In genomic region chr1:156480015-156480368, GRCh38 we compare ENCODE assay signal across 8 cellular contexts. TPM values are rescaled to one million over a fixed set of nuclear protein-coding genes. Genes with fewer than 3 reads are reported as not detected.
DNase-seq lines count a peak whose midpoint lies in the region; ATAC-seq and TF ChIP-seq lines count a peak whose summit lies in the region.

No MANE protein-coding gene starts in this region.

- H3K9me2 ChIP-seq in OCI-LY7 (ENCODE audit: insufficient read depth, low read length), result no peaks in the 10 kb centered on the region

- H3K27ac Mint-ChIP-seq in stimulated activated memory B cell treated with anti-CD40 and anti-IgM and Interleukin-4, amounts not matched to agents 10 μg/mL and 1 μg/mL and 100 μg/mL, for 72 hours, result peak overlapping the region; percentile 83

- no TSS peak for BruUV-seq in OCI-LY7 (replicated peaks; lab: Mats Ljungman, UMichigan)

- H3K4me1 Mint-ChIP-seq in stimulated activated memory B cell treated with anti-CD40 and anti-IgM and Interleukin-4, amounts not matched to agents 10 μg/mL and 1 μg/mL and 100 μg/mL, for 72 hours, result peaks cover 49% of the 10 kb centered on the region

- H3K9me3 Mint-ChIP-seq in stimulated activated memory B cell treated with anti-CD40 and anti-IgM and Interleukin-4, amounts not matched to agents 10 μg/mL and 1 μg/mL and 100 μg/mL, for 72 hours, result no peaks in the 10 kb centered on the region

- H3K27ac ChIP-seq in OCI-LY7 (ENCODE audit: low read depth, low read length, poor library complexity, severe bottlenecking) (peak overlapping the region; percentile 61), esophagus squamous epithelium (peak overlapping the region in 3 of 4 donors; percentile 46 to 91 (median 87))

- WGBS in esophagus squamous epithelium, 2 donors, result 46 to 58% methylated on average over 3 to 4 of the region's 4 CpGs

- H3K79me2 ChIP-seq in OCI-LY7 (ENCODE audit: insufficient read depth, low read depth, low read length), result peaks cover 29% of the 10 kb centered on the region

- H3K4me2 ChIP-seq in OCI-LY7 (ENCODE audit: low read length), result peak overlapping the region; percentile 37; the same call in 1 of the 2 replicates

- POLR2A ChIA-PET in OCI-LY7 (lab: Charles Lee), result interaction anchor here (0.8 to 2.9 kb wide), 3 partner anchors 12 to 53 kb away, joined by 6 to 15 read pairs (median 13); no protein-coding TSS in a partner anchor

- CTCF ChIA-PET in OCI-LY7 (lab: Charles Lee; ENCODE audit: unreplicated experiment), result interaction anchor here (0.6 to 1.7 kb wide), 6 partner anchors 10 to 24 kb away, joined by 4 to 28 read pairs (median 8); partner anchors contain the start of gene MEF2D

- no peak for ATAC-seq in stimulated activated memory B cell treated with anti-CD40 and anti-IgM and Interleukin-4, amounts not matched to agents 10 μg/mL and 1 μg/mL and 100 μg/mL, for 72 hours
- no peak for ATAC-seq in GM19397 (IDR thresholded peaks at IDR 0.05; ENCODE audit: unreplicated experiment)

- peaks cover 100% of the 10 kb centered on the region for H3K36me3 ChIP-seq in OCI-LY7 (ENCODE audit: insufficient read depth, low read length)
- peaks cover 53 to 85% (median 61%) of the 10 kb centered on the region in 3 donors for H3K36me3 ChIP-seq in esophagus squamous epithelium

- no peaks in the 10 kb centered on the region for H3K9me3 ChIP-seq in OCI-LY7 (ENCODE audit: low read length)
- no peaks in the 10 kb centered on the region for H3K9me3 ChIP-seq in esophagus squamous epithelium

- peaks cover 77% of the 10 kb centered on the region for H3K36me3 Mint-ChIP-seq in stimulated activated memory B cell treated with anti-CD40 and anti-IgM and Interleukin-4, amounts not matched to agents 10 μg/mL and 1 μg/mL and 100 μg/mL, for 72 hours

- H3K4me3 Mint-ChIP-seq in stimulated activated memory B cell treated with anti-CD40 and anti-IgM and Interleukin-4, amounts not matched to agents 10 μg/mL and 1 μg/mL and 100 μg/mL, for 72 hours, result no peak overlapping the region

- no peak for TF ChIP-seq POLR2A in esophagus squamous epithelium (IDR thresholded peaks at IDR 0.05)

- H2AFZ ChIP-seq in OCI-LY7 (ENCODE audit: low read length), result no peak overlapping the region

- no peak for TF ChIP-seq CTCF in OCI-LY7 (conservative IDR thresholded peaks at IDR 0.05; ENCODE audit: low read length)
- peak in 1 of 6 experiments; percentile 13 for TF ChIP-seq CTCF in esophagus squamous epithelium (IDR thresholded peaks at IDR 0.05)

- no peak overlapping the region for H3K4me3 ChIP-seq in OCI-LY7 (ENCODE audit: low read depth, low read length, poor library complexity, severe bottlenecking)
- no peak overlapping the region for H3K4me3 ChIP-seq in esophagus squamous epithelium

- DNase-seq in SIG-M5 treated with dmso at 0.1 percent for 504 hours (lab: John Stamatoyannopoulos, UW; ENCODE audit: unreplicated experiment) (peak; percentile 68), SIG-M5 (lab: John Stamatoyannopoulos, UW) (no peak), OCI-LY7 (ENCODE audit: low spot score) (no peak), esophagus squamous epithelium (lab: John Stamatoyannopoulos, UW) (no peak), NCI-H2227 (lab: John Stamatoyannopoulos, UW; ENCODE audit: unreplicated experiment) (no peak)
- no peak for DNase-seq in central memory CD4-positive, alpha-beta T cell

- intact Hi-C loops in OCI-LY7 (cut with micrococcal nuclease; ENCODE audit: unreplicated experiment) (loop anchor here (1.0 kb wide), 2 partner anchors 16 to 20 kb away; partner anchors contain the start of gene MEF2D), esophagus squamous epithelium (cut with DNase I) (no loop called here)

- H3K4me1 ChIP-seq in OCI-LY7 (ENCODE audit: insufficient read depth, low read length, poor library complexity, severe bottlenecking), result peaks cover 52% of the 10 kb centered on the region
- peaks cover 17 to 89% (median 57%) of the 10 kb centered on the region in 3 donors for H3K4me1 ChIP-seq in esophagus squamous epithelium

- no peaks in the 10 kb centered on the region for H4K20me1 ChIP-seq in OCI-LY7 (ENCODE audit: insufficient read depth, low read length)

- no peaks in the 10 kb centered on the region for H3K27me3 Mint-ChIP-seq in stimulated activated memory B cell treated with anti-CD40 and anti-IgM and Interleukin-4, amounts not matched to agents 10 μg/mL and 1 μg/mL and 100 μg/mL, for 72 hours

- no peaks in the 10 kb centered on the region for H3K27me3 ChIP-seq in esophagus squamous epithelium

RNA-seq across cellular contexts. Expression of gene MEF2D, which starts 20.6 kb away (rescaled TPM):
- total RNA-seq in OCI-LY7 (2014; rRNA removed; shearing (Covaris generic)), result 23.4 and 42.7 TPM in 2 replicates
- total RNA-seq in OCI-LY7 (2022), result 92.3 and 101 TPM in 2 replicates
- total RNA-seq in esophagus squamous epithelium, result 10 to 100 TPM in 3 of 4 donors, 1 to 10 TPM in 1; 9.1 to 30.1 (median 12.1) TPM
